Comparison of ENCODE assay signal across 8 cellular contexts in genomic region chr1:39272027-39272790, GRCh38.
DNase-seq lines count a peak whose midpoint lies in the region; ATAC-seq, FAIRE-seq and TF ChIP-seq lines count a peak whose summit lies in the region.

No MANE protein-coding gene starts in this region.

- H3K27ac Mint-ChIP-seq in CD14-positive monocyte = peak overlapping the region in 4 of 7 donors; percentile 26 to 45 (median 40)
- H3K27ac Mint-ChIP-seq in activated CD4-positive, alpha-beta memory T cell treated with anti-CD3 and anti-CD28 coated beads, Interleukin-2, amount 10 ng/mL, durations not matched to agents 7 days and 5 days = peak overlapping the region; percentile 29

- no peak for FAIRE-seq in HepG2 (lab: Jason Lieb, UNC)

- H3K27me3 Mint-ChIP-seq in CD14-positive monocyte (ENCODE audit: low read depth in 3 of 3) = peaks cover 0 to 1% (median 0%) of the 10 kb centered on the region in 3 donors
- no peaks in the 10 kb centered on the region for H3K27me3 Mint-ChIP-seq in activated CD4-positive, alpha-beta memory T cell treated with anti-CD3 and anti-CD28 coated beads, Interleukin-2, amount 10 ng/mL, durations not matched to agents 7 days and 5 days

- no peak for TF ChIP-seq POLR2A in HepG2 (IDR thresholded peaks at IDR 0.05; ENCODE audit: insufficient read depth in 1 of 2, low read depth in 2 of 2, low read length in 2 of 2)
- no peak for TF ChIP-seq POLR2A in vagina (IDR thresholded peaks at IDR 0.05)

- H3K4me2 ChIP-seq in HepG2 (ENCODE audit: low read depth, low read length) = no peak overlapping the region

- peaks cover 26% of the 10 kb centered on the region for H3K4me1 Mint-ChIP-seq in CD14-positive monocyte
- H3K4me1 Mint-ChIP-seq in activated CD4-positive, alpha-beta memory T cell treated with anti-CD3 and anti-CD28 coated beads, Interleukin-2, amount 10 ng/mL, durations not matched to agents 7 days and 5 days = peaks cover 55% of the 10 kb centered on the region

- no peak overlapping the region for H3K9ac ChIP-seq in HepG2 (ENCODE audit: insufficient read depth, low read depth, low read length)

- peak; percentile 60 for ATAC-seq in GM18907 (IDR thresholded peaks at IDR 0.05; ENCODE audit: unreplicated experiment)
- ATAC-seq in HG03520 (IDR thresholded peaks at IDR 0.05; ENCODE audit: unreplicated experiment) = peak; percentile 51
- peak; percentile 90 for ATAC-seq in HepG2

- no peaks in the 10 kb centered on the region for H3K9me3 Mint-ChIP-seq in CD14-positive monocyte
- no peaks in the 10 kb centered on the region for H3K9me3 Mint-ChIP-seq in activated CD4-positive, alpha-beta memory T cell treated with anti-CD3 and anti-CD28 coated beads, Interleukin-2, amount 10 ng/mL, durations not matched to agents 7 days and 5 days

- no TSS peak for BruUV-seq in HepG2 (replicated peaks; lab: Mats Ljungman, UMichigan)

- TF ChIP-seq EP300 in HepG2 (IDR thresholded peaks at IDR 0.05; ENCODE audit: low read depth in 2 of 2, low read length in 2 of 2) (no peak), HepG2 (CRISPR knock-in tag; IDR thresholded peaks at IDR 0.05; ENCODE audit: borderline replicate concordance) (no peak)

- 23% methylated on average over 3 of the region's 3 CpGs for WGBS in HepG2 (ENCODE audit: low lambda C conversion rate)

- H3K9me3 ChIP-seq in HepG2 (ENCODE audit: low read length) (no peaks in the 10 kb centered on the region), vagina (no peaks in the 10 kb centered on the region)

- H2AFZ ChIP-seq in HepG2 (ENCODE audit: low read length) = no peak overlapping the region

- peaks cover 32% of the 10 kb centered on the region for H3K4me1 ChIP-seq in HepG2 (ENCODE audit: insufficient read depth, low read length)
- peaks cover 81% of the 10 kb centered on the region for H3K4me1 ChIP-seq in vagina

- H3K27ac ChIP-seq in HepG2 (ENCODE audit: extremely low read length, insufficient read depth, low read length) = no peak overlapping the region
- H3K27ac ChIP-seq in vagina = peak overlapping the region; percentile 90

- no peak overlapping the region for H3K4me3 Mint-ChIP-seq in CD14-positive monocyte
- H3K4me3 Mint-ChIP-seq in activated CD4-positive, alpha-beta memory T cell treated with anti-CD3 and anti-CD28 coated beads, Interleukin-2, amount 10 ng/mL, durations not matched to agents 7 days and 5 days = no peak overlapping the region

- no peak for TF ChIP-seq RAD21 in HepG2 (CRISPR knock-in tag; IDR thresholded peaks at IDR 0.05)

- CTCF ChIA-PET in activated CD4-positive, alpha-beta memory T cell treated with anti-CD3 and anti-CD28 coated beads, Interleukin-2, amount 10 ng/mL, durations not matched to agents 7 days and 5 days (lab: Charles Lee) = interaction anchor here (1.1 to 1.6 kb wide), 2 partner anchors 13 to 80 kb away, joined by 3 to 8 read pairs; no protein-coding TSS in a partner anchor
- CTCF ChIA-PET in HepG2 (lab: Yijun Ruan, JAX; ENCODE audit: low intra/inter-chr PET ratio, low total read pairs) = no interaction called here

- DNase-seq in CD14-positive monocyte (ENCODE audit: low spot score) = no peak
- no peak for DNase-seq in activated CD4-positive, alpha-beta memory T cell treated with anti-CD3 and anti-CD28 coated beads, Interleukin-2, amount 10 ng/mL, durations not matched to agents 7 days and 5 days
- DNase-seq in HepG2 (ENCODE audit: low spot score) = peak; percentile 30
- DNase-seq in vagina (ENCODE audit: extremely low spot score in 2 of 2) = no peak
- DNase-seq in NK-92 (lab: John Stamatoyannopoulos, UW; ENCODE audit: unreplicated experiment) = no peak
- DNase-seq in pons (ENCODE audit: low spot score) = no peak

- TF ChIP-seq CTCF in CD14-positive monocyte (IDR thresholded peaks at IDR 0.05) = no peak
- no peak for TF ChIP-seq CTCF in HepG2 (CRISPR knock-in tag; IDR thresholded peaks at IDR 0.05)
- no peak for TF ChIP-seq CTCF in vagina (IDR thresholded peaks at IDR 0.05)

- H3K36me3 Mint-ChIP-seq in CD14-positive monocyte = peaks cover 19 to 39% of the 10 kb centered on the region in 2 donors
- H3K36me3 Mint-ChIP-seq in activated CD4-positive, alpha-beta memory T cell treated with anti-CD3 and anti-CD28 coated beads, Interleukin-2, amount 10 ng/mL, durations not matched to agents 7 days and 5 days (ENCODE audit: low read depth) = peaks cover 35% of the 10 kb centered on the region

- in situ Hi-C loops in HepG2 (cut with HindIII; ENCODE audit: extremely low pct_ligation_motif_present, low pct_unique_long_range_greater_than_20kb) = no loop called here

- H3K36me3 ChIP-seq in HepG2 (replicated peaks in 1 of 2; ENCODE audit: control insufficient read depth in 1 of 2, insufficient read depth in 2 of 2, low read length in 2 of 2) = peaks cover 2 to 5% of the 10 kb centered on the region in 2 experiments; a peak in 2 of 5 replicates
- H3K36me3 ChIP-seq in vagina = no peaks in the 10 kb centered on the region

- peaks cover 5% of the 10 kb centered on the region for H3K79me2 ChIP-seq in HepG2 (ENCODE audit: insufficient read depth, low read length)

- intact Hi-C loops in CD14-positive monocyte (cut with micrococcal nuclease) (no loop called here), HepG2 (cut with micrococcal nuclease; ENCODE audit: unreplicated experiment) (no loop called here), vagina (cut with DNase I) (no loop called here)

- 0 out of 2 replicates have a peak, but pooled peaks cover 6% of the 10 kb centered on the region for H4K20me1 ChIP-seq in HepG2 (ENCODE audit: insufficient read depth, low read length)

- H3K27me3 ChIP-seq in HepG2 (ENCODE audit: control insufficient read depth in 1 of 2, insufficient read depth in 2 of 2, low read length in 2 of 2) (no peaks in the 10 kb centered on the region), vagina (no peaks in the 10 kb centered on the region)

- POLR2A ChIA-PET in activated CD4-positive, alpha-beta memory T cell treated with anti-CD3 and anti-CD28 coated beads, Interleukin-2, amount 10 ng/mL, durations not matched to agents 7 days and 5 days (lab: Charles Lee) = no interaction called here
- POLR2A ChIA-PET in HepG2 (lab: Yijun Ruan, JAX) = no interaction called here

- H3K4me3 ChIP-seq in HepG2 (replicated peaks in 1 of 3; ENCODE audit: insufficient read depth in 1 of 3, low read depth in 2 of 3, low read length in 3 of 3) (no peak overlapping the region), vagina (no peak overlapping the region)

TF ChIP-seq in HepG2, 621 proteins besides CTCF, POLR2A, EP300 and RAD21 (continues in another document):
- TF ChIP-seq PPARG (CRISPR knock-in tag; conservative IDR thresholded peaks at IDR 0.05) = 0 out of 2 replicates have a peak, but pooled peaks have one; percentile 11
- no peak for TF ChIP-seq POGK (CRISPR knock-in tag; conservative IDR thresholded peaks at IDR 0.05)
- peak; percentile 81 for TF ChIP-seq NR2F6 (IDR thresholded peaks at IDR 0.05)
- peak; percentile 71 for TF ChIP-seq NR2F6 (CRISPR knock-in tag; IDR thresholded peaks at IDR 0.05)
- no peak for TF ChIP-seq ZNF567 (CRISPR knock-in tag; IDR thresholded peaks at IDR 0.05; ENCODE audit: borderline replicate concordance)
- TF ChIP-seq NR2F1 (CRISPR knock-in tag; IDR thresholded peaks at IDR 0.05) = peak in 1 of 2 experiments; percentile 24; a peak in 2 of 4 replicates
- TF ChIP-seq HNRNPLL (IDR thresholded peaks at IDR 0.05; ENCODE audit: low read depth, low read length, poor library complexity, severe bottlenecking) = no peak
- peak; percentile 67 for TF ChIP-seq NR2C2 (CRISPR knock-in tag; IDR thresholded peaks at IDR 0.05; ENCODE audit: borderline replicate concordance)
- TF ChIP-seq ZBTB46 (CRISPR knock-in tag; IDR thresholded peaks at IDR 0.05; ENCODE audit: borderline replicate concordance) = no peak
- TF ChIP-seq ZNF768 (CRISPR knock-in tag; IDR thresholded peaks at IDR 0.05) = peak; percentile 15; the same call in 1 of the 2 replicates
- TF ChIP-seq HNF4A (CRISPR knock-in tag; IDR thresholded peaks at IDR 0.05) = peak; percentile 62
- no peak for TF ChIP-seq NFKBIZ (CRISPR knock-in tag; IDR thresholded peaks at IDR 0.05)
- no peak for TF ChIP-seq ZNF335 (CRISPR knock-in tag; IDR thresholded peaks at IDR 0.05)
- TF ChIP-seq TFAP4 (IDR thresholded peaks at IDR 0.05; ENCODE audit: borderline replicate concordance, low read depth) = peak; percentile 85; the same call in 1 of the 2 replicates
